ENCODE assay signal across 8 cellular contexts in genomic region chr16:27204232-27204915, GRCh38. TPM values are rescaled to one million over a fixed set of nuclear protein-coding genes. Genes with fewer than 3 reads are reported as not detected.
A peak's percentile ranks its signal among the peaks of the same experiment; 100 is the strongest.
DNase-seq lines count a peak whose midpoint lies in the region; ATAC-seq, FAIRE-seq and TF ChIP-seq lines count a peak whose summit lies in the region.

No MANE protein-coding gene starts in this region.

- BruUV-seq in MCF 10A (replicated peaks; lab: Mats Ljungman, UMichigan), result TSS peak; percentile 78

- H3K4me1 Mint-ChIP-seq in MCF 10A (ENCODE audit: insufficient read depth, unreplicated experiment), result peaks cover 10% of the 10 kb centered on the region

- H3K9me3 Mint-ChIP-seq in MCF 10A (ENCODE audit: unreplicated experiment), result no peaks in the 10 kb centered on the region

- H3K36me3 ChIP-seq in DND-41 (ENCODE audit: insufficient read depth, low read length) (peaks cover 6% of the 10 kb centered on the region; the same call in 1 of the 2 replicates), lung (ENCODE audit: control insufficient read depth in 2 of 2, insufficient read depth in 2 of 2, low read length in 2 of 2) (no peaks in the 10 kb centered on the region)

- H3K4me2 ChIP-seq in DND-41 (ENCODE audit: insufficient read depth, low read length), result peak overlapping the region; percentile 89

- peaks cover 27% of the 10 kb centered on the region for H3K79me2 ChIP-seq in DND-41 (ENCODE audit: insufficient read depth, low read length)

- H2AFZ ChIP-seq in DND-41 (ENCODE audit: low read depth, low read length), result peak overlapping the region; percentile 84

- H3K9me3 ChIP-seq in DND-41 (ENCODE audit: insufficient read depth, low read length, severe bottlenecking), result no peaks in the 10 kb centered on the region
- no peaks in the 10 kb centered on the region for H3K9me3 ChIP-seq in lung (ENCODE audit: control insufficient read depth in 2 of 2, insufficient read depth in 1 of 2, low read length in 1 of 2)

- DNase-seq in DND-41 (no peak), NAMALWA (ENCODE audit: low spot score) (peak; percentile 28), MCF 10A (ENCODE audit: unreplicated experiment) (no peak), lung (ENCODE audit: low spot score) (no peak), urothelium cell line (ENCODE audit: low spot score) (peak; percentile 12), 8988T (no peak), HT-29 (ENCODE audit: low spot score) (no peak), GM19239 (ENCODE audit: insufficient read length, low spot score) (no peak)

- H3K27me3 Mint-ChIP-seq in MCF 10A (ENCODE audit: insufficient read depth, unreplicated experiment), result no peaks in the 10 kb centered on the region

- intact Hi-C loops in MCF 10A (cut with micrococcal nuclease), result no loop called here

- H3K4me3 ChIP-seq in DND-41 (ENCODE audit: low read depth in 1 of 2, low read length in 2 of 2), result peak overlapping the region; percentile 60 to 81
- H3K4me3 ChIP-seq in lung, result peak overlapping the region; percentile 29

- no peaks in the 10 kb centered on the region for H4K20me1 ChIP-seq in DND-41 (ENCODE audit: insufficient read depth, low read length)

- peak overlapping the region; percentile 95 for H3K9ac ChIP-seq in DND-41 (ENCODE audit: low read depth, low read length)

- H3K27ac Mint-ChIP-seq in MCF 10A (ENCODE audit: low read depth, unreplicated experiment), result peak overlapping the region; percentile 100

- H3K4me3 Mint-ChIP-seq in MCF 10A (ENCODE audit: unreplicated experiment), result peak overlapping the region; percentile 95

- H3K27ac ChIP-seq in DND-41 (ENCODE audit: low read length) (peak overlapping the region; percentile 97), lung (ENCODE audit: low read depth in 1 of 2, low read length in 1 of 2) (peak overlapping the region; percentile 86 to 96)

- TF ChIP-seq CTCF in DND-41 (IDR thresholded peaks at IDR 0.05; ENCODE audit: borderline replicate concordance, extremely low read depth, low read length, poor library complexity, severe bottlenecking) (no peak), MCF 10A (IDR thresholded peaks at IDR 0.05; ENCODE audit: unreplicated experiment) (no peak), lung (IDR thresholded peaks at IDR 0.05; ENCODE audit: control extremely low read depth, extremely low read depth) (no peak)

- CTCF ChIA-PET in MCF 10A (lab: Yijun Ruan, JAX), result interaction anchor here (0.6 to 2.9 kb wide), 6 partner anchors 30 to 336 kb away, joined by 3 to 14 read pairs (median 5); no protein-coding TSS in a partner anchor

- 31 to 36% methylated on average over 23 of the region's 23 CpGs for WGBS in lung, 2 donors

- H3K27me3 ChIP-seq in DND-41 (ENCODE audit: insufficient read depth, low read length, poor library complexity) (no peaks in the 10 kb centered on the region), lung (ENCODE audit: control insufficient read depth, insufficient read depth) (no peaks in the 10 kb centered on the region)

- POLR2A ChIA-PET in MCF 10A (lab: Yijun Ruan, JAX), result interaction anchor here (0.5 to 2.0 kb wide), 15 partner anchors 10 to 1946 kb away, joined by 3 to 11 read pairs (median 3); no protein-coding TSS in a partner anchor

- no peaks in the 10 kb centered on the region for H3K36me3 Mint-ChIP-seq in MCF 10A (ENCODE audit: insufficient read depth, unreplicated experiment)

- H3K4me1 ChIP-seq in DND-41 (ENCODE audit: insufficient read depth, low read length), result peaks cover 39% of the 10 kb centered on the region
- H3K4me1 ChIP-seq in lung (ENCODE audit: control insufficient read depth in 2 of 2, insufficient read depth in 2 of 2, low read length in 2 of 2), result peaks cover 4 to 7% of the 10 kb centered on the region in 2 donors

- FAIRE-seq in urothelium cell line (lab: Jason Lieb, UNC), result no peak
- FAIRE-seq in GM19239 (lab: Jason Lieb, UNC), result no peak

- ATAC-seq in DND-41 (ENCODE audit: insufficient read depth, low read depth), result peak; percentile 18; the same call in 2 of the 3 replicates
- ATAC-seq in lung (ENCODE audit: insufficient read depth, low FRiP score), result no peak

RNA-seq across cellular contexts. Expression of gene KDM8, which starts 1.0 kb away (rescaled TPM):
- total RNA-seq in MCF 10A (2022) (3.7 and 4.1 TPM in 2 replicates), lung (1 to 10 TPM; 4.6 to 7.0 TPM)
- 1 to 10 TPM; 2.6 to 4.8 TPM for polyA plus RNA-seq in lung
- 3.9 and 6.0 TPM in 2 replicates for total RNA-seq in HT-29 (2014; rRNA removed; shearing (Covaris generic))

Comparison
In these comparisons a context has a peak if more than half of its experiments do, and no peak if none do; other contexts are left out.
1. DNase-seq: peak in NAMALWA (single experiment) and urothelium cell line (single experiment); none in DND-41 (single experiment), MCF 10A (single experiment), lung (single experiment), 8988T (single experiment), HT-29 (single experiment) and GM19239 (single experiment).